ENCODE assay signal across 10 cellular contexts in genomic region chr1:43271186-43272118, GRCh38. TPM values are rescaled to one million over a fixed set of nuclear protein-coding genes. Genes with fewer than 3 reads are reported as not detected.
DNase-seq lines count a peak whose midpoint lies in the region; ATAC-seq, FAIRE-seq and TF ChIP-seq lines count a peak whose summit lies in the region.
"Had no signal": no experiment of that assay in that cellular context is flagged by ENCODE, and none has a peak within 500 bp of the region (broad histone marks: within the 10 kb centered on the region; RNA-seq: fewer than 3 reads in every experiment).

No MANE protein-coding gene starts in this region.

- H3K9me3 ChIP-seq in K562 (replicated peaks; ENCODE audit: control insufficient read depth, insufficient read depth, low read depth, low read length), result no peaks in the 10 kb centered on the region

- H3K4me3 ChIP-seq in K562, result no peak overlapping the region

- H3K79me2 ChIP-seq in K562 (ENCODE audit: control insufficient read depth, insufficient read depth, low read length), result no peaks in the 10 kb centered on the region

- intact Hi-C loops in activated CD4-positive, alpha-beta T cell treated with anti-CD3 and anti-CD28 coated beads for 36 hours (cut with DNase I, micrococcal nuclease), result no loop called here
- intact Hi-C loops in K562 (cut with micrococcal nuclease), result no loop called here

- peak overlapping the region; percentile 75 for H2AFZ ChIP-seq in K562 (ENCODE audit: low read depth, low read length)

- H3K27me3 Mint-ChIP-seq in activated CD4-positive, alpha-beta T cell treated with anti-CD3 and anti-CD28 coated beads for 36 hours, result peaks cover 2% of the 10 kb centered on the region
- H3K27me3 Mint-ChIP-seq in stimulated activated naive B cell treated with anti-CD40 and anti-IgM and Interleukin-4, amounts not matched to agents 10 μg/mL and 1 μg/mL and 100 μg/mL, for 72 hours, result peaks cover 32 to 34% of the 10 kb centered on the region in 2 donors

- CTCF ChIA-PET in activated CD4-positive, alpha-beta T cell treated with anti-CD3 and anti-CD28 coated beads for 36 hours (lab: Charles Lee), result interaction anchor here (0.7 kb wide), 1 partner anchor 18 kb away, joined by 3 read pairs; no protein-coding TSS in a partner anchor
- CTCF ChIA-PET in K562 (lab: Yijun Ruan, JAX; ENCODE audit: low intra/inter-chr PET ratio), result no interaction called here

- H3K36me3 Mint-ChIP-seq in activated CD4-positive, alpha-beta T cell treated with anti-CD3 and anti-CD28 coated beads for 36 hours (ENCODE audit: low read depth), result peaks cover 4% of the 10 kb centered on the region
- H3K36me3 Mint-ChIP-seq in stimulated activated naive B cell treated with anti-CD40 and anti-IgM and Interleukin-4, amounts not matched to agents 10 μg/mL and 1 μg/mL and 100 μg/mL, for 72 hours, result no peaks in the 10 kb centered on the region

- POLR2A ChIA-PET in activated CD4-positive, alpha-beta T cell treated with anti-CD3 and anti-CD28 coated beads for 36 hours (lab: Charles Lee), result no interaction called here
- POLR2A ChIA-PET in K562 (lab: Yijun Ruan, JAX), result interaction anchor here (0.6 to 1.1 kb wide), 2 partner anchors 11 to 13 kb away, joined by 3 to 5 read pairs; no protein-coding TSS in a partner anchor

- TF ChIP-seq CTCF in K562 (IDR thresholded peaks at IDR 0.05 in 2 of 3, conservative IDR thresholded peaks at IDR 0.05 in 1 of 3; ENCODE audit: insufficient read depth in 2 of 3, low read depth in 1 of 3, low read length in 3 of 3), result no peak

- H3K27ac Mint-ChIP-seq in activated CD4-positive, alpha-beta T cell treated with anti-CD3 and anti-CD28 coated beads for 36 hours, result no peak overlapping the region
- peak overlapping the region; percentile 27 for H3K27ac Mint-ChIP-seq in stimulated activated naive B cell treated with anti-CD40 and anti-IgM and Interleukin-4, amounts not matched to agents 10 μg/mL and 1 μg/mL and 100 μg/mL, for 72 hours

- H3K4me3 Mint-ChIP-seq in activated CD4-positive, alpha-beta T cell treated with anti-CD3 and anti-CD28 coated beads for 36 hours, result peak overlapping the region; percentile 42
- H3K4me3 Mint-ChIP-seq in stimulated activated naive B cell treated with anti-CD40 and anti-IgM and Interleukin-4, amounts not matched to agents 10 μg/mL and 1 μg/mL and 100 μg/mL, for 72 hours, result peak overlapping the region; percentile 68 to 76

- in situ Hi-C loops in K562 (cut with MboI), result no loop called here

- H4K20me1 ChIP-seq in K562 (replicated peaks; ENCODE audit: control insufficient read depth, insufficient read depth, low read length), result no peaks in the 10 kb centered on the region

- H3K4me2 ChIP-seq in K562 (ENCODE audit: insufficient read depth, low read length), result peak overlapping the region; percentile 80

- no peak overlapping the region for H3K27ac ChIP-seq in K562 (ENCODE audit: extremely low read depth, low read depth, low read length)
- peak overlapping the region; percentile 98 for H3K27ac ChIP-seq in layer of hippocampus (ENCODE audit: low read depth, low read length)
- H3K27ac ChIP-seq: WERI-Rb-1 had no signal

- DNase-seq in activated CD4-positive, alpha-beta T cell treated with anti-CD3 and anti-CD28 coated beads for 36 hours, result peak; percentile 33
- DNase-seq in activated CD4-positive, alpha-beta T cell treated with anti-CD3 and anti-CD28 coated beads, Interleukin-2, amount 50 U/mL, for 4 hours, result no peak
- DNase-seq in K562 (ENCODE audit: extremely low read depth in 1 of 4, low spot score in 3 of 4) (no peak), SW 1271 (lab: John Stamatoyannopoulos, UW) (no peak), midbrain (lab: John Stamatoyannopoulos, UW) (no peak), DMS53 treated with DMSO at 0.1 percent for 48 hours (lab: John Stamatoyannopoulos, UW; ENCODE audit: unreplicated experiment) (no peak)
- no peak for DNase-seq in stimulated activated naive B cell treated with anti-CD40 and anti-IgM and Interleukin-4, amounts not matched to agents 10 μg/mL and 1 μg/mL and 100 μg/mL, for 72 hours
- DNase-seq: NCI-H446 treated with DMSO at 0.1 percent for 48 hours, WERI-Rb-1 had no signal

- H3K9me1 ChIP-seq in K562 (ENCODE audit: control insufficient read depth, insufficient read depth, low read length), result no peaks in the 10 kb centered on the region

- ATAC-seq in activated CD4-positive, alpha-beta T cell treated with anti-CD3 and anti-CD28 coated beads for 36 hours, result peak; percentile 55
- peak; percentile 9; the same call in 2 of the 3 replicates for ATAC-seq in K562
- peak in 1 of 2 donors; percentile 17 for ATAC-seq in stimulated activated naive B cell treated with anti-CD40 and anti-IgM and Interleukin-4, amounts not matched to agents 10 μg/mL and 1 μg/mL and 100 μg/mL, for 72 hours (replicated peaks)

- H3K9ac ChIP-seq in K562 (ENCODE audit: insufficient read depth in 1 of 2, low read depth in 2 of 2, low read length in 2 of 2), result no peak overlapping the region; a peak in 1 of 4 replicates

- H3K4me1 Mint-ChIP-seq in activated CD4-positive, alpha-beta T cell treated with anti-CD3 and anti-CD28 coated beads for 36 hours, result peaks cover 21% of the 10 kb centered on the region
- peaks cover 22 to 26% of the 10 kb centered on the region in 2 donors for H3K4me1 Mint-ChIP-seq in stimulated activated naive B cell treated with anti-CD40 and anti-IgM and Interleukin-4, amounts not matched to agents 10 μg/mL and 1 μg/mL and 100 μg/mL, for 72 hours

- FAIRE-seq in K562 (lab: Jason Lieb, UNC), result no peak

- TF ChIP-seq RAD21 in K562 (CRISPR knock-in tag; conservative IDR thresholded peaks at IDR 0.05 in 1 of 2, IDR thresholded peaks at IDR 0.05 in 1 of 2), result no peak

- no peak for TF ChIP-seq EP300 in K562 (IDR thresholded peaks at IDR 0.05; ENCODE audit: low read length)

- H3K27me3 ChIP-seq in K562 (ENCODE audit: control insufficient read depth in 2 of 2, insufficient read depth in 2 of 2, low read length in 2 of 2), result peaks cover 34 to 72% of the 10 kb centered on the region in 2 experiments
- H3K27me3 ChIP-seq in layer of hippocampus (ENCODE audit: control insufficient read depth, insufficient read depth, low read length), result peaks cover 5% of the 10 kb centered on the region

- peaks cover 4% of the 10 kb centered on the region for H3K9me3 Mint-ChIP-seq in activated CD4-positive, alpha-beta T cell treated with anti-CD3 and anti-CD28 coated beads for 36 hours (ENCODE audit: low read depth)
- peaks cover 0 to 4% of the 10 kb centered on the region in 2 donors for H3K9me3 Mint-ChIP-seq in stimulated activated naive B cell treated with anti-CD40 and anti-IgM and Interleukin-4, amounts not matched to agents 10 μg/mL and 1 μg/mL and 100 μg/mL, for 72 hours

- no peak for TF ChIP-seq POLR2A in K562 (conservative IDR thresholded peaks at IDR 0.05)

- no peaks in the 10 kb centered on the region for H3K36me3 ChIP-seq in K562 (ENCODE audit: control insufficient read depth, insufficient read depth, low read length)
- H3K36me3 ChIP-seq: WERI-Rb-1 had no signal

- peaks cover 16 to 19% of the 10 kb centered on the region in 2 experiments; a peak in 4 of 5 replicates for H3K4me1 ChIP-seq in K562 (replicated peaks in 1 of 2; ENCODE audit: control insufficient read depth in 2 of 2, insufficient read depth in 2 of 2, low read length in 2 of 2)

- BruUV-seq in K562 (replicated peaks; lab: Mats Ljungman, UMichigan), result no TSS peak

- 8% methylated on average over 12 of the region's 12 CpGs for WGBS in K562 (ENCODE audit: insufficient coverage, low coverage, missing lambda C conversion rate)

RNA-seq across cellular contexts. Expression of gene TMEM125, which starts 1.7 kb away (rescaled TPM):
- total RNA-seq in activated CD4-positive, alpha-beta T cell treated with anti-CD3 and anti-CD28 coated beads for 36 hours, result not detected
- 0.21 and 0.30 TPM in 2 replicates for total RNA-seq in K562 (2011; cell fraction: chromatin; rRNA removed; ENCODE audit: low replicate concordance)
- 0.33 and 0.53 TPM in 2 replicates for total RNA-seq in K562 (2011; cell fraction: nucleolus; rRNA removed)
- total RNA-seq in K562 (2011; cell fraction: nucleoplasm; rRNA removed), result 0.37 and 0.76 TPM in 2 replicates
- not detected in 2 replicates for total RNA-seq in K562 (2014; rRNA removed)
- not detected in 2 replicates for total RNA-seq in K562 (2014; rRNA removed; fragmentation: Illumina TruSeq; extraction: Trizol)
- total RNA-seq in K562 (2015; rRNA removed; fragmentation: Illumina TruSeq; extraction: Trizol), result not detected in 2 replicates
- total RNA-seq in K562 (2021), result 0.45 TPM in 1 of 2 replicates, not detected in the other
- 0.08 and 0.35 TPM in 2 replicates for polyA plus RNA-seq in K562 (2011; rRNA removed)
- polyA plus RNA-seq in K562 (2011; cell fraction: cytosol; rRNA removed), result 0.42 and 0.58 TPM in 2 replicates
- 1.0 and 1.2 TPM in 2 replicates for polyA plus RNA-seq in K562 (2011; cell fraction: nucleus; rRNA removed)
- polyA plus RNA-seq in K562 (2012), result 0.13 and 1.1 TPM in 2 replicates
- 0.07 TPM in 1 of 2 replicates, not detected in the other for polyA plus RNA-seq in K562 (2014; fragmentation: Illumina TruSeq; extraction: Trizol)
- polyA plus RNA-seq in K562 (2014; fragmentation: Nextera tagmentation; extraction: Ambion mirVana), result not detected
- polyA plus RNA-seq in K562 (2014; rRNA removed), result 0.67 TPM in 1 of 2 replicates, not detected in the other
- polyA minus RNA-seq in K562 (2011; rRNA and poly(A)+ RNA removed), result not detected in 2 replicates
- not detected in 2 replicates for polyA minus RNA-seq in K562 (2011; cell fraction: cytosol; rRNA and poly(A)+ RNA removed)
- not detected in 2 replicates for polyA minus RNA-seq in K562 (2011; cell fraction: nucleus; rRNA and poly(A)+ RNA removed)

RNA-seq across cellular contexts. Expression of gene C1orf210, which starts 13.9 kb away (rescaled TPM):
- total RNA-seq in activated CD4-positive, alpha-beta T cell treated with anti-CD3 and anti-CD28 coated beads for 36 hours, result not detected
- total RNA-seq in K562 (2011; cell fraction: chromatin; rRNA removed; ENCODE audit: low replicate concordance), result not detected in 2 replicates
- total RNA-seq in K562 (2011; cell fraction: nucleolus; rRNA removed), result not detected in 2 replicates
- not detected in 2 replicates for total RNA-seq in K562 (2011; cell fraction: nucleoplasm; rRNA removed)
- total RNA-seq in K562 (2014; rRNA removed) (not detected in 2 replicates), K562 (2014; rRNA removed; fragmentation: Illumina TruSeq; extraction: Trizol) (not detected in 2 replicates), K562 (2015; rRNA removed; fragmentation: Illumina TruSeq; extraction: Trizol) (not detected in 2 replicates), K562 (2021) (not detected in 2 replicates)
- polyA plus RNA-seq in K562 (2011; rRNA removed) (not detected in 2 replicates), K562 (2014; fragmentation: Illumina TruSeq; extraction: Trizol) (not detected in 2 replicates), K562 (2014; fragmentation: Nextera tagmentation; extraction: Ambion mirVana) (not detected), K562 (2014; rRNA removed) (0.21 TPM in 1 of 2 replicates, not detected in the other)
- polyA plus RNA-seq in K562 (2011; cell fraction: cytosol; rRNA removed), result not detected in 2 replicates
- polyA plus RNA-seq in K562 (2011; cell fraction: nucleus; rRNA removed), result not detected in 2 replicates
- polyA plus RNA-seq in K562 (2012), result 0.06 TPM in 1 of 2 replicates, not detected in the other
- not detected in 2 replicates for polyA minus RNA-seq in K562 (2011; rRNA and poly(A)+ RNA removed)
- polyA minus RNA-seq in K562 (2011; cell fraction: cytosol; rRNA and poly(A)+ RNA removed), result not detected in 2 replicates
- polyA minus RNA-seq in K562 (2011; cell fraction: nucleus; rRNA and poly(A)+ RNA removed), result not detected in 2 replicates

RNA-seq across cellular contexts. Expression of gene TIE1, which starts 29.3 kb away (rescaled TPM):
- not detected for total RNA-seq in activated CD4-positive, alpha-beta T cell treated with anti-CD3 and anti-CD28 coated beads for 36 hours
- 0.46 and 3.1 TPM in 2 replicates for total RNA-seq in K562 (2011; cell fraction: chromatin; rRNA removed; ENCODE audit: low replicate concordance)
- 1.6 and 4.2 TPM in 2 replicates for total RNA-seq in K562 (2011; cell fraction: nucleolus; rRNA removed)
- total RNA-seq in K562 (2011; cell fraction: nucleoplasm; rRNA removed), result 0.81 and 2.3 TPM in 2 replicates
- total RNA-seq in K562 (2014; rRNA removed), result 0.14 and 0.16 TPM in 2 replicates
- not detected in 2 replicates for total RNA-seq in K562 (2014; rRNA removed; fragmentation: Illumina TruSeq; extraction: Trizol)
- total RNA-seq in K562 (2015; rRNA removed; fragmentation: Illumina TruSeq; extraction: Trizol), result 0.04 TPM in 1 of 2 replicates, not detected in the other
- 0.20 and 0.31 TPM in 2 replicates for total RNA-seq in K562 (2021)
- 0.32 and 0.49 TPM in 2 replicates for polyA plus RNA-seq in K562 (2011; rRNA removed)
- polyA plus RNA-seq in K562 (2011; cell fraction: cytosol; rRNA removed), result 0.09 and 1.1 TPM in 2 replicates
- 0.59 and 3.8 TPM in 2 replicates for polyA plus RNA-seq in K562 (2011; cell fraction: nucleus; rRNA removed)
- polyA plus RNA-seq in K562 (2012), result 0.30 and 0.54 TPM in 2 replicates
- polyA plus RNA-seq in K562 (2014; fragmentation: Illumina TruSeq; extraction: Trizol), result 0.07 and 0.17 TPM in 2 replicates
- polyA plus RNA-seq in K562 (2014; fragmentation: Nextera tagmentation; extraction: Ambion mirVana), result not detected
- 0.08 and 0.66 TPM in 2 replicates for polyA plus RNA-seq in K562 (2014; rRNA removed)
- polyA minus RNA-seq in K562 (2011; rRNA and poly(A)+ RNA removed), result 1.2 TPM in 1 of 2 replicates, not detected in the other
- 1.4 TPM in 1 of 2 replicates, not detected in the other for polyA minus RNA-seq in K562 (2011; cell fraction: cytosol; rRNA and poly(A)+ RNA removed)
- polyA minus RNA-seq in K562 (2011; cell fraction: nucleus; rRNA and poly(A)+ RNA removed), result 0.67 and 0.94 TPM in 2 replicates
